8 cellular contexts compared by ENCODE assay signal in the genomic region with DNA sequence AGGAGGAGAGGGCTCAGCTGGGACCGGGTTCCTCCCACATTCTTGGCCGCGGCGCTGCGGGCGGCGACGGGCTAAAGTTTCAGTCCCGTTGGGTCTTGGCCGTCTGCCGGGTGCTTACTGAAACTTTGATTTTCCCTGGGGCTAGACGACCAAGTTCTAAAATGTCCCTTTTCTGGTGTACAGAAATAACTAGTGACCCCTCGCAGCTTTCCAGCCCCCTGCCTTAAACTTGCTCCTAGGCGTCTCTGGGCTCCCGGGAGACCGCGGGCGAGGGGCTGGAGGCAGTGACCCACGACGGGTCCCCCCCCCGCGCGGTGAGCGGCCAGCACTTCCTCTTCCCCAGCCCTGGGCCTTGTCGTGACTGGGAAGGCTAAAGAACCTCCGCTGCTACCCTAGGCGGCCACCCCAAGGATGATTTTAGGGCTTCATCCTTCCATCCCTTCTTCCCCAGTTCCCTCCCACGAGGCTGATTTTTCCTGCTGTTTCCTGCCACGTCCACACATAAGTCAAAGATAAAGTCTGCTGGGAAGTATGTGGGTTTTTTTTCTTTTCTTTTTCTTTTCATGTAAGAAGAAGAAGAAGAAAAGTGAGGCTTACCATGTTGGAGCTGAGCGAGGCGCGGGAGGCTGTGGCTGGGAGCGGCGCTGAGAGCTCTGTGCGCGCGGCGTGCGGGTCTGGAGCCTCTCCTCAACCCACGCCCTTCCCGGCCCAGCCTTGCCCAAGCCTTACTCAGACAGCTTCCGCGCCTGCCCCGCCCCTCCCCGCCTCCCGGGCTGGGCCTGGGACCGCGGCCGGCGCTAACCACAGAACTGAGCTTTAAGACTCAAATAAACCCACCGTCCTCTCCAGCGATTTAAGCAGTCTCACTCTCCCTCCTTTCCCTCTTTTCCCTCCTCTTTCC. TPM values are rescaled to one million over a fixed set of nuclear protein-coding genes. Genes with fewer than 3 reads are reported as not detected.
DNase-seq lines count a peak whose midpoint lies in the region; ATAC-seq and TF ChIP-seq lines count a peak whose summit lies in the region.

A gene (minus strand): TSS at position 689 of the 901 bp plus-strand sequence. CDS start 89 bp downstream, at position 600.

- H3K27ac ChIP-seq in ectodermal cell (ENCODE audit: insufficient read depth, low read depth, low read length, poor library complexity, severe bottlenecking) (no peak within 1 kb of the TSS), lung (ENCODE audit: low read depth in 1 of 2, low read length in 1 of 2) (peak within 1 kb of the TSS; percentile 79 to 97)

- peak; percentile 88 for DNase-seq in DMS53 (lab: John Stamatoyannopoulos, UW)
- DNase-seq in HAP-1 (ENCODE audit: low spot score in 2 of 2) = peak; percentile 50 to 91
- DNase-seq in NCI-H526 treated with DMSO at 0.1 percent for 48 hours (lab: John Stamatoyannopoulos, UW) = peak; percentile 73
- peak; percentile 74 for DNase-seq in activated CD8-positive, alpha-beta T cell treated with anti-CD3 and anti-CD28 coated beads, Interleukin-2, amount 10 ng/mL, durations not matched to agents 7 days and 5 days
- DNase-seq in lung (ENCODE audit: low spot score) = peak; percentile 93
- peak; percentile 58 for DNase-seq in stimulated activated CD8-positive, alpha-beta memory T cell treated with anti-CD3 and anti-CD28 coated beads, Interleukin-12 subunit alpha, Interleukin-12 subunit beta, amount 100 ng/mL, for 1 hour (ENCODE audit: low read depth)
- DNase-seq in cortex of kidney (lab: John Stamatoyannopoulos, UW) = no peak

- CTCF ChIA-PET in activated CD8-positive, alpha-beta T cell treated with anti-CD3 and anti-CD28 coated beads, Interleukin-2, amount 10 ng/mL, durations not matched to agents 7 days and 5 days (lab: Charles Lee) = interaction anchor here (0.6 to 6.1 kb wide), 8 partner anchors 11 to 422 kb away, joined by 4 to 113 read pairs (median 20); no protein-coding TSS in a partner anchor

- no peaks in the 10 kb centered on the region for H3K27me3 Mint-ChIP-seq in activated CD8-positive, alpha-beta T cell treated with anti-CD3 and anti-CD28 coated beads, Interleukin-2, amount 10 ng/mL, durations not matched to agents 7 days and 5 days (ENCODE audit: low read depth)

- TF ChIP-seq CTCF in lung (IDR thresholded peaks at IDR 0.05; ENCODE audit: control extremely low read depth, extremely low read depth) = no peak

- peaks cover 40% of the 10 kb centered on the region for H3K36me3 Mint-ChIP-seq in activated CD8-positive, alpha-beta T cell treated with anti-CD3 and anti-CD28 coated beads, Interleukin-2, amount 10 ng/mL, durations not matched to agents 7 days and 5 days (ENCODE audit: low read depth)

- POLR2A ChIA-PET in activated CD8-positive, alpha-beta T cell treated with anti-CD3 and anti-CD28 coated beads, Interleukin-2, amount 10 ng/mL, durations not matched to agents 7 days and 5 days (lab: Charles Lee) = interaction anchor here (4.0 kb wide), 1 partner anchor 11 kb away, joined by 75 read pairs; no protein-coding TSS in a partner anchor

- H3K4me1 ChIP-seq in HAP-1 = peaks cover 20% of the 10 kb centered on the region
- peaks cover 8% of the 10 kb centered on the region for H3K4me1 ChIP-seq in ectodermal cell (ENCODE audit: control insufficient read depth, insufficient read depth, low read length)
- peaks cover 4 to 9% of the 10 kb centered on the region in 2 donors for H3K4me1 ChIP-seq in lung (ENCODE audit: control insufficient read depth in 2 of 2, insufficient read depth in 2 of 2, low read length in 2 of 2)

- in situ Hi-C loops in HAP-1 (cut with MboI; ENCODE audit: low sequenced_read_pairs) = no loop called here

- 1% methylated on average over 51 to 52 of the region's 52 CpGs for WGBS in ectodermal cell, 2 experiments
- WGBS in lung, 2 donors = 0% methylated on average over 52 of the region's 52 CpGs

- ATAC-seq in activated CD8-positive, alpha-beta T cell treated with anti-CD3 and anti-CD28 coated beads, Interleukin-2, amount 10 ng/mL, durations not matched to agents 7 days and 5 days = peak; percentile 66
- peak; percentile 93 for ATAC-seq in lung (ENCODE audit: insufficient read depth, low FRiP score)

- H3K36me3 ChIP-seq in HAP-1 (replicated peaks) = peaks cover 10% of the 10 kb centered on the region
- H3K36me3 ChIP-seq in ectodermal cell (ENCODE audit: control insufficient read depth, insufficient read depth, low read length) = no peaks in the 10 kb centered on the region
- peaks cover 14 to 17% of the 10 kb centered on the region in 2 donors for H3K36me3 ChIP-seq in lung (ENCODE audit: control insufficient read depth in 2 of 2, insufficient read depth in 2 of 2, low read length in 2 of 2)

- H3K27me3 ChIP-seq in HAP-1 (ENCODE audit: low read depth) (peaks cover 23% of the 10 kb centered on the region), ectodermal cell (ENCODE audit: control insufficient read depth, insufficient read depth, low read length, poor library complexity, severe bottlenecking) (peaks cover 38% of the 10 kb centered on the region), lung (ENCODE audit: control insufficient read depth, insufficient read depth) (no peaks in the 10 kb centered on the region)

- H3K9me3 Mint-ChIP-seq in activated CD8-positive, alpha-beta T cell treated with anti-CD3 and anti-CD28 coated beads, Interleukin-2, amount 10 ng/mL, durations not matched to agents 7 days and 5 days (ENCODE audit: insufficient read depth) = no peaks in the 10 kb centered on the region

- peaks cover 37% of the 10 kb centered on the region for H3K4me1 Mint-ChIP-seq in activated CD8-positive, alpha-beta T cell treated with anti-CD3 and anti-CD28 coated beads, Interleukin-2, amount 10 ng/mL, durations not matched to agents 7 days and 5 days (ENCODE audit: low read depth)

- peak within 1 kb of the TSS; percentile 98 for H3K27ac Mint-ChIP-seq in activated CD8-positive, alpha-beta T cell treated with anti-CD3 and anti-CD28 coated beads, Interleukin-2, amount 10 ng/mL, durations not matched to agents 7 days and 5 days

- peak within 1 kb of the TSS; percentile 98 for H3K4me3 Mint-ChIP-seq in activated CD8-positive, alpha-beta T cell treated with anti-CD3 and anti-CD28 coated beads, Interleukin-2, amount 10 ng/mL, durations not matched to agents 7 days and 5 days

- H3K4me3 ChIP-seq in HAP-1 (peak within 1 kb of the TSS; percentile 45), ectodermal cell (ENCODE audit: insufficient read depth, low read depth, low read length) (peak within 1 kb of the TSS; percentile 42), lung (peak within 1 kb of the TSS; percentile 66)

- no peaks in the 10 kb centered on the region for H3K9me3 ChIP-seq in HAP-1
- no peaks in the 10 kb centered on the region for H3K9me3 ChIP-seq in ectodermal cell (ENCODE audit: control insufficient read depth, low read length)
- no peaks in the 10 kb centered on the region for H3K9me3 ChIP-seq in lung (ENCODE audit: control insufficient read depth in 2 of 2, insufficient read depth in 1 of 2, low read length in 1 of 2)

RNA-seq across cellular contexts. Expression of the gene that starts here (rescaled TPM):
- total RNA-seq in activated CD8-positive, alpha-beta T cell treated with anti-CD3 and anti-CD28 coated beads, Interleukin-2, amount 10 ng/mL, durations not matched to agents 7 days and 5 days = 100 to 1,000 TPM; 269 to 293 TPM
- polyA plus RNA-seq in ectodermal cell (2013, experiment 1 of 4) = 62.8 TPM
- 53.9 TPM for polyA plus RNA-seq in ectodermal cell (2013, experiment 2 of 4)
- polyA plus RNA-seq in ectodermal cell (2013, experiment 3 of 4) = 64.2 TPM
- polyA plus RNA-seq in ectodermal cell (2013, experiment 4 of 4) = 67.1 TPM
- total RNA-seq in lung = 100 to 1,000 TPM in 1 of 2 donors, 10 to 100 TPM in 1; 69.4 to 610 TPM
- 1,000 to 10,000 TPM; 2,699 to 3,092 TPM for polyA plus RNA-seq in lung
